1 cellular context compared by ENCODE assay signal in genomic region chr5:32004404-32004803, GRCh38.
TF ChIP-seq lines count a peak whose summit lies in the region.

No MANE protein-coding gene starts in this region.

TF ChIP-seq in HepG2, 621 proteins besides CTCF, POLR2A, EP300 and RAD21 (continued from another document):
- TF ChIP-seq, protein P1, sequence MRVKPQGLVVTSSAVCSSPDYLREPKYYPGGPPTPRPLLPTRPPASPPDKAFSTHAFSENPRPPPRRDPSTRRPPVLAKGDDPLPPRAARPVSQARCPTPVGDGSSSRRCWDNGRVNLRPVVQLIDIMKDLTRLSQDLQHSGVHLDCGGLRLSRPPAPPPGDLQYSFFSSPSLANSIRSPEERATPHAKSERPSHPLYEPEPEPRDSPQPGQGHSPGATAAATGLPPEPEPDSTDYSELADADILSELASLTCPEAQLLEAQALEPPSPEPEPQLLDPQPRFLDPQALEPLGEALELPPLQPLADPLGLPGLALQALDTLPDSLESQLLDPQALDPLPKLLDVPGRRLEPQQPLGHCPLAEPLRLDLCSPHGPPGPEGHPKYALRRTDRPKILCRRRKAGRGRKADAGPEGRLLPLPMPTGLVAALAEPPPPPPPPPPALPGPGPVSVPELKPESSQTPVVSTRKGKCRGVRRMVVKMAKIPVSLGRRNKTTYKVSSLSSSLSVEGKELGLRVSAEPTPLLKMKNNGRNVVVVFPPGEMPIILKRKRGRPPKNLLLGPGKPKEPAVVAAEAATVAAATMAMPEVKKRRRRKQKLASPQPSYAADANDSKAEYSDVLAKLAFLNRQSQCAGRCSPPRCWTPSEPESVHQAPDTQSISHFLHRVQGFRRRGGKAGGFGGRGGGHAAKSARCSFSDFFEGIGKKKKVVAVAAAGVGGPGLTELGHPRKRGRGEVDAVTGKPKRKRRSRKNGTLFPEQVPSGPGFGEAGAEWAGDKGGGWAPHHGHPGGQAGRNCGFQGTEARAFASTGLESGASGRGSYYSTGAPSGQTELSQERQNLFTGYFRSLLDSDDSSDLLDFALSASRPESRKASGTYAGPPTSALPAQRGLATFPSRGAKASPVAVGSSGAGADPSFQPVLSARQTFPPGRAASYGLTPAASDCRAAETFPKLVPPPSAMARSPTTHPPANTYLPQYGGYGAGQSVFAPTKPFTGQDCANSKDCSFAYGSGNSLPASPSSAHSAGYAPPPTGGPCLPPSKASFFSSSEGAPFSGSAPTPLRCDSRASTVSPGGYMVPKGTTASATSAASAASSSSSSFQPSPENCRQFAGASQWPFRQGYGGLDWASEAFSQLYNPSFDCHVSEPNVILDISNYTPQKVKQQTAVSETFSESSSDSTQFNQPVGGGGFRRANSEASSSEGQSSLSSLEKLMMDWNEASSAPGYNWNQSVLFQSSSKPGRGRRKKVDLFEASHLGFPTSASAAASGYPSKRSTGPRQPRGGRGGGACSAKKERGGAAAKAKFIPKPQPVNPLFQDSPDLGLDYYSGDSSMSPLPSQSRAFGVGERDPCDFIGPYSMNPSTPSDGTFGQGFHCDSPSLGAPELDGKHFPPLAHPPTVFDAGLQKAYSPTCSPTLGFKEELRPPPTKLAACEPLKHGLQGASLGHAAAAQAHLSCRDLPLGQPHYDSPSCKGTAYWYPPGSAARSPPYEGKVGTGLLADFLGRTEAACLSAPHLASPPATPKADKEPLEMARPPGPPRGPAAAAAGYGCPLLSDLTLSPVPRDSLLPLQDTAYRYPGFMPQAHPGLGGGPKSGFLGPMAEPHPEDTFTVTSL (CRISPR knock-in tag; IDR thresholded peaks at IDR 0.05; ENCODE audit: borderline replicate concordance): no peak
- TF ChIP-seq GRHL1 (CRISPR knock-in tag; conservative IDR thresholded peaks at IDR 0.05) (no peak), HOXA7 (CRISPR knock-in tag; IDR thresholded peaks at IDR 0.05) (no peak), FOXM1 (CRISPR knock-in tag; IDR thresholded peaks at IDR 0.05) (no peak)
